In genomic region chr9:79812099-79812498, GRCh38 we compare ENCODE assay signal across 9 cellular contexts.
DNase-seq lines count a peak whose midpoint lies in the region; ATAC-seq lines count a peak whose summit lies in the region.
"Had no signal": no experiment of that assay in that cellular context is flagged by ENCODE, and none has a peak within 500 bp of the region (broad histone marks: within the 10 kb centered on the region; RNA-seq: fewer than 3 reads in every experiment).

No MANE protein-coding gene starts in this region.

- H3K4me2 ChIP-seq in skeletal muscle satellite cell (ENCODE audit: low read length), result peak overlapping the region; percentile 78

- no peaks in the 10 kb centered on the region for H3K27me3 ChIP-seq in skeletal muscle satellite cell (ENCODE audit: control insufficient read depth, insufficient read depth, low read length)

- DNase-seq in activated CD4-positive, alpha-beta T cell treated with anti-CD3 and anti-CD28 coated beads, Interleukin-2, amount 10 ng/mL, durations not matched to agents 7 days and 5 days, result no peak
- DNase-seq in activated CD4-positive, alpha-beta T cell treated with anti-CD3 and anti-CD28 coated beads for 4 hours, result no peak
- no peak for DNase-seq in T-helper 17 cell
- no peak for DNase-seq in stimulated activated CD4-positive, alpha-beta T cell treated with anti-CD3 and anti-CD28 coated beads, Interleukin-4, amount 100 ng/mL, for 24 hours
- no peak for DNase-seq in mucosa of gallbladder (ENCODE audit: low spot score)
- DNase-seq in HK-2 (ENCODE audit: unreplicated experiment), result no peak
- DNase-seq: NCI-H1105 had no signal

- no peaks in the 10 kb centered on the region for H3K36me3 Mint-ChIP-seq in activated CD4-positive, alpha-beta T cell treated with anti-CD3 and anti-CD28 coated beads, Interleukin-2, amount 10 ng/mL, durations not matched to agents 7 days and 5 days (ENCODE audit: low read depth)
- no peaks in the 10 kb centered on the region for H3K36me3 Mint-ChIP-seq in T-helper 17 cell (ENCODE audit: low read depth)

- H3K27me3 Mint-ChIP-seq in activated CD4-positive, alpha-beta T cell treated with anti-CD3 and anti-CD28 coated beads, Interleukin-2, amount 10 ng/mL, durations not matched to agents 7 days and 5 days, result peaks cover 3% of the 10 kb centered on the region
- H3K27me3 Mint-ChIP-seq in T-helper 17 cell, result peaks cover 7% of the 10 kb centered on the region

- H3K9me3 ChIP-seq in T-helper 17 cell (ENCODE audit: control insufficient read depth, low read length, poor library complexity, severe bottlenecking) (no peaks in the 10 kb centered on the region), skeletal muscle satellite cell (replicated peaks; ENCODE audit: low read length) (no peaks in the 10 kb centered on the region)

- H3K27ac Mint-ChIP-seq in activated CD4-positive, alpha-beta T cell treated with anti-CD3 and anti-CD28 coated beads, Interleukin-2, amount 10 ng/mL, durations not matched to agents 7 days and 5 days, result peak overlapping the region; percentile 78
- H3K27ac Mint-ChIP-seq in T-helper 17 cell, result peak overlapping the region; percentile 53

- H3K9ac ChIP-seq in skeletal muscle satellite cell (ENCODE audit: low read depth, low read length), result peak overlapping the region; percentile 26

- H3K4me1 ChIP-seq in skeletal muscle satellite cell (ENCODE audit: control insufficient read depth, insufficient read depth, low read length), result peaks cover 35% of the 10 kb centered on the region

- peak overlapping the region; percentile 71 for H3K4me3 Mint-ChIP-seq in activated CD4-positive, alpha-beta T cell treated with anti-CD3 and anti-CD28 coated beads, Interleukin-2, amount 10 ng/mL, durations not matched to agents 7 days and 5 days
- H3K4me3 Mint-ChIP-seq in T-helper 17 cell, result peak overlapping the region; percentile 84

- peak overlapping the region; percentile 53 for H3K4me3 ChIP-seq in skeletal muscle satellite cell (ENCODE audit: low read length)

- H3K36me3 ChIP-seq in skeletal muscle satellite cell (ENCODE audit: insufficient read depth, low read length), result no peaks in the 10 kb centered on the region

- H3K4me1 Mint-ChIP-seq in activated CD4-positive, alpha-beta T cell treated with anti-CD3 and anti-CD28 coated beads, Interleukin-2, amount 10 ng/mL, durations not matched to agents 7 days and 5 days, result peaks cover 45% of the 10 kb centered on the region
- peaks cover 18% of the 10 kb centered on the region for H3K4me1 Mint-ChIP-seq in T-helper 17 cell

- H3K9me3 Mint-ChIP-seq in activated CD4-positive, alpha-beta T cell treated with anti-CD3 and anti-CD28 coated beads, Interleukin-2, amount 10 ng/mL, durations not matched to agents 7 days and 5 days, result no peaks in the 10 kb centered on the region

- POLR2A ChIA-PET in activated CD4-positive, alpha-beta T cell treated with anti-CD3 and anti-CD28 coated beads, Interleukin-2, amount 10 ng/mL, durations not matched to agents 7 days and 5 days (lab: Charles Lee), result no interaction called here

- CTCF ChIA-PET in activated CD4-positive, alpha-beta T cell treated with anti-CD3 and anti-CD28 coated beads, Interleukin-2, amount 10 ng/mL, durations not matched to agents 7 days and 5 days (lab: Charles Lee), result no interaction called here

- ATAC-seq in HG02642 (IDR thresholded peaks at IDR 0.05; ENCODE audit: poor library complexity, unreplicated experiment) (peak; percentile 13), T-helper 17 cell (no peak)
